21 cellular contexts compared by ENCODE assay signal in genomic region chr5:38714703-38715355, GRCh38.
"Had no signal": no experiment of that assay in that cellular context is flagged by ENCODE, and none has a peak within 500 bp of the region (broad histone marks: within the 10 kb centered on the region; RNA-seq: fewer than 3 reads in every experiment).

No MANE protein-coding gene starts in this region.

- H3K4me1 ChIP-seq: ascending aorta, body of pancreas, SJCRH30 had no signal

- H3K9me3 Mint-ChIP-seq: activated B cell treated with CpG ODN at 0.5 μM for 24 hours; activated CD4-positive, alpha-beta T cell treated with anti-CD3 and anti-CD28 coated beads, Interleukin-2, amount 10 ng/mL, durations not matched to agents 24 days and 14 days; activated naive CD4-positive, alpha-beta T cell treated with anti-CD3 and anti-CD28 coated beads, Interleukin-2, amount 50 U/mL, for 24 hours; activated T-cell treated with anti-CD3 and anti-CD28 coated beads, Interleukin-2, amount 50 U/mL, for 24 hours; activated T-helper 1 cell treated with anti-CD3 and anti-CD28 coated beads, Interleukin-12 subunit alpha, Interleukin-12 subunit beta, Interleukin-2, Interleukin-4 antibody, amounts not matched to agents 30 ng/mL and 10 ng/mL and 1 ng/mL, durations not matched to agents 14 hours and 24 hours and 36 hours; IgD-negative memory B cell; T-helper 1 cell treated with Interleukin-12 subunit alpha and Interleukin-12 subunit beta and Interleukin-4 antibody, amounts not matched to agents 30 μg/mL and 1 μg/mL, for 36 hours had no signal

- H3K27me3 ChIP-seq: ascending aorta, body of pancreas had no signal

- H3K4me1 Mint-ChIP-seq: activated B cell treated with CpG ODN at 0.5 μM for 24 hours; activated CD4-positive, alpha-beta T cell treated with anti-CD3 and anti-CD28 coated beads, Interleukin-2, amount 10 ng/mL, durations not matched to agents 24 days and 14 days; activated CD8-positive, alpha-beta memory T cell treated with anti-CD3 and anti-CD28 coated beads, Interleukin-2, amount 10 ng/mL, durations not matched to agents 7 days and 5 days; activated naive CD4-positive, alpha-beta T cell treated with anti-CD3 and anti-CD28 coated beads, Interleukin-2, amount 50 U/mL, for 24 hours; IgD-negative memory B cell had no signal

- ATAC-seq: activated CD8-positive, alpha-beta memory T cell treated with anti-CD3 and anti-CD28 coated beads, Interleukin-2, amount 10 ng/mL, durations not matched to agents 7 days and 5 days; body of pancreas; SK-N-SH treated with all-trans-retinoic acid at 6 μM for 48 hours had no signal

- H3K27ac ChIP-seq: ascending aorta, body of pancreas, SJCRH30 had no signal

- H3K4me3 Mint-ChIP-seq: activated B cell treated with CpG ODN at 0.5 μM for 24 hours; activated CD4-positive, alpha-beta T cell treated with anti-CD3 and anti-CD28 coated beads, Interleukin-2, amount 10 ng/mL, durations not matched to agents 24 days and 14 days; activated CD8-positive, alpha-beta memory T cell treated with anti-CD3 and anti-CD28 coated beads, Interleukin-2, amount 10 ng/mL, durations not matched to agents 7 days and 5 days; activated naive CD4-positive, alpha-beta T cell treated with anti-CD3 and anti-CD28 coated beads, Interleukin-2, amount 50 U/mL, for 24 hours; activated T-cell treated with anti-CD3 and anti-CD28 coated beads, Interleukin-2, amount 50 U/mL, for 24 hours; activated T-helper 1 cell treated with anti-CD3 and anti-CD28 coated beads, Interleukin-12 subunit alpha, Interleukin-12 subunit beta, Interleukin-2, Interleukin-4 antibody, amounts not matched to agents 30 ng/mL and 10 ng/mL and 1 ng/mL, durations not matched to agents 14 hours and 24 hours and 36 hours; IgD-negative memory B cell; T-helper 1 cell treated with Interleukin-12 subunit alpha and Interleukin-12 subunit beta and Interleukin-4 antibody, amounts not matched to agents 30 μg/mL and 1 μg/mL, for 36 hours had no signal

- H3K27me3 Mint-ChIP-seq: activated B cell treated with CpG ODN at 0.5 μM for 24 hours; activated naive CD4-positive, alpha-beta T cell treated with anti-CD3 and anti-CD28 coated beads, Interleukin-2, amount 50 U/mL, for 24 hours had no signal

- DNase-seq: activated B cell treated with CpG ODN at 0.5 μM for 24 hours; activated CD4-positive, alpha-beta T cell treated with anti-CD3 and anti-CD28 coated beads for 1 hour; activated CD4-positive, alpha-beta T cell treated with anti-CD3 and anti-CD28 coated beads, Interleukin-2, amount 10 ng/mL, durations not matched to agents 24 days and 14 days; activated CD4-positive, alpha-beta T cell treated with anti-CD3 and anti-CD28 coated beads, Interleukin-2, amount 50 U/mL, for 48 hours; activated CD8-positive, alpha-beta memory T cell treated with anti-CD3 and anti-CD28 coated beads, Interleukin-2, amount 10 ng/mL, durations not matched to agents 7 days and 5 days; activated effector memory CD4-positive, alpha-beta T cell treated with Interleukin-2 at 50 U/mL for 16 hours; activated naive CD4-positive, alpha-beta T cell; activated T-cell treated with anti-CD3 and anti-CD28 coated beads, Interleukin-2, amount 50 U/mL, for 24 hours; body of pancreas; KG1; NCI-H1048; NCI-H187 treated with DMSO at 0.1 percent for 48 hours; NCI-H2081 treated with DMSO at 0.1 percent for 48 hours; NCI-H446 had no signal

- H3K4me3 ChIP-seq: ascending aorta, body of pancreas, SJCRH30 had no signal

- H3K36me3 ChIP-seq: ascending aorta, SJCRH30 had no signal

- H3K27ac Mint-ChIP-seq: activated B cell treated with CpG ODN at 0.5 μM for 24 hours; activated CD4-positive, alpha-beta T cell treated with anti-CD3 and anti-CD28 coated beads, Interleukin-2, amount 10 ng/mL, durations not matched to agents 24 days and 14 days; activated CD8-positive, alpha-beta memory T cell treated with anti-CD3 and anti-CD28 coated beads, Interleukin-2, amount 10 ng/mL, durations not matched to agents 7 days and 5 days; activated naive CD4-positive, alpha-beta T cell treated with anti-CD3 and anti-CD28 coated beads, Interleukin-2, amount 50 U/mL, for 24 hours; activated T-cell treated with anti-CD3 and anti-CD28 coated beads, Interleukin-2, amount 50 U/mL, for 24 hours; activated T-helper 1 cell treated with anti-CD3 and anti-CD28 coated beads, Interleukin-12 subunit alpha, Interleukin-12 subunit beta, Interleukin-2, Interleukin-4 antibody, amounts not matched to agents 30 ng/mL and 10 ng/mL and 1 ng/mL, durations not matched to agents 14 hours and 24 hours and 36 hours; IgD-negative memory B cell; T-helper 1 cell treated with Interleukin-12 subunit alpha and Interleukin-12 subunit beta and Interleukin-4 antibody, amounts not matched to agents 30 μg/mL and 1 μg/mL, for 36 hours had no signal

- H3K9me3 ChIP-seq: ascending aorta, body of pancreas had no signal

- H3K36me3 Mint-ChIP-seq: activated CD8-positive, alpha-beta memory T cell treated with anti-CD3 and anti-CD28 coated beads, Interleukin-2, amount 10 ng/mL, durations not matched to agents 7 days and 5 days; activated naive CD4-positive, alpha-beta T cell treated with anti-CD3 and anti-CD28 coated beads, Interleukin-2, amount 50 U/mL, for 24 hours; IgD-negative memory B cell had no signal
